ENCODE assay signal across 10 cellular contexts in the genomic region with DNA sequence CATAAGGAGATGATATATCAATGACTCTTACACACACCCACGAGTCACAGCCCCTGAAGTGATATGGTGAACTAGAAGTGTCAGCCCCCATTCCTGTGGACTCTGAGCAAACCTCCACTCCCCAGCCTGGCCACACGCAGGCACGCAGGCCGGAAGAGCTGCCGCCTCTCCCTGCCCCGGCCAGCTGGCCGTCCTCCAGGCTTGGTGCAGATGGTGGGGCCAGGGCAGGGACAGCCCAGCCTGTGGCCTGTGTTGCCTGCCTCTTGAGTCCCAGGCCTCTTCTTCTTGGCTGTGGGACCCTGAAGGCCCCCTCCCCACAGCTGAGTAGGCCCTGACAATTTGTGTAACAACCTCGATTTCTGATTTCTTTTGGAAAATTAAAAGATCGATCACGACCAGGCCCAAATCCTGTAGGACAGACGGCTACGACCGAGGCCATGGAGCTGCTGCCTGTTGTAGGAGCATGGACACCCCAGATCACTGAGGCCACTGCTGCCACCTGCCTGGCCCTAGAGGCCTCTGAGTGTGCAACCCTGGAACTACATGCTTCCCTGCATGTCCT. TPM values are rescaled to one million over a fixed set of nuclear protein-coding genes. Genes with fewer than 3 reads are reported as not detected.
A peak's percentile ranks its signal among the peaks of the same experiment; 100 is the strongest.
DNase-seq lines count a peak whose midpoint lies in the region; ATAC-seq, FAIRE-seq and TF ChIP-seq lines count a peak whose summit lies in the region.
"Had no signal": no experiment of that assay in that cellular context is flagged by ENCODE, and none has a peak within 500 bp of the region (broad histone marks: within the 10 kb centered on the region; RNA-seq: fewer than 3 reads in every experiment).

No MANE protein-coding gene starts in this region.

- H3K4me1 ChIP-seq in kidney (ENCODE audit: control insufficient read depth in 1 of 2, insufficient read depth in 1 of 2, low read depth in 1 of 2, low read length in 2 of 2), result peaks cover 14 to 20% of the 10 kb centered on the region in 2 donors
- peaks cover 29 to 43% (median 39%) of the 10 kb centered on the region in 3 donors for H3K4me1 ChIP-seq in skeletal muscle tissue (ENCODE audit: control insufficient read depth in 3 of 3, insufficient read depth in 3 of 3, low read length in 3 of 3)

- H3K27me3 ChIP-seq in skeletal muscle tissue (ENCODE audit: control insufficient read depth in 3 of 3, insufficient read depth in 3 of 3, low read length in 3 of 3), result no peaks in the 10 kb centered on the region

- H3K27ac ChIP-seq in caudate nucleus (ENCODE audit: low read depth, low read length) (peak overlapping the region; percentile 83), kidney (ENCODE audit: low read depth in 2 of 2, low read length in 2 of 2) (no peak overlapping the region), skeletal muscle tissue (ENCODE audit: low read depth, low read length) (no peak overlapping the region)

- no peaks in the 10 kb centered on the region for H3K9me3 ChIP-seq in kidney (ENCODE audit: control insufficient read depth in 1 of 2, low read length in 2 of 2)
- no peaks in the 10 kb centered on the region for H3K9me3 ChIP-seq in skeletal muscle tissue (ENCODE audit: control insufficient read depth in 3 of 3, low read length in 3 of 3)

- H3K36me3 ChIP-seq in kidney (ENCODE audit: control insufficient read depth in 1 of 2, insufficient read depth in 2 of 2, low read length in 2 of 2), result no peaks in the 10 kb centered on the region
- H3K36me3 ChIP-seq in skeletal muscle tissue (ENCODE audit: control insufficient read depth in 3 of 3, insufficient read depth in 3 of 3, low read length in 3 of 3), result no peaks in the 10 kb centered on the region

- intact Hi-C loops in kidney (cut with DNase I), result no loop called here

- DNase-seq in HT1080 (ENCODE audit: low read depth), result peak; percentile 82
- DNase-seq in caudate nucleus (lab: John Stamatoyannopoulos, UW), result peak in 53 of 61 donors; percentile 25 to 81 (median 51)
- peak; percentile 89 for DNase-seq in kidney
- no peak for DNase-seq in NCI-H69 (lab: John Stamatoyannopoulos, UW)
- no peak for DNase-seq in NCI-H774 (lab: John Stamatoyannopoulos, UW)
- no peak for DNase-seq in GM19239 (ENCODE audit: insufficient read length, low spot score)
- DNase-seq: activated CD8-positive, alpha-beta memory T cell treated with anti-CD3 and anti-CD28 coated beads, Interleukin-2, amount 10 ng/mL, durations not matched to agents 7 days and 5 days had no signal

- no peak for FAIRE-seq in kidney (lab: Jason Lieb, UNC)
- no peak for FAIRE-seq in GM19239 (lab: Jason Lieb, UNC)

- H3K4me3 ChIP-seq in kidney (ENCODE audit: low read length in 2 of 2) (no peak overlapping the region), skeletal muscle tissue (ENCODE audit: low read length in 3 of 3) (no peak overlapping the region)

- no peak for ATAC-seq in GM21786 (IDR thresholded peaks at IDR 0.05; ENCODE audit: unreplicated experiment)
- ATAC-seq: activated CD8-positive, alpha-beta memory T cell treated with anti-CD3 and anti-CD28 coated beads, Interleukin-2, amount 10 ng/mL, durations not matched to agents 7 days and 5 days; naive thymus-derived CD8-positive, alpha-beta T cell had no signal

- no peak for TF ChIP-seq CTCF in kidney (IDR thresholded peaks at IDR 0.05; ENCODE audit: borderline replicate concordance, extremely low read depth, insufficient read depth)

- no peak overlapping the region for H3K9ac ChIP-seq in kidney (ENCODE audit: low read length in 2 of 2)
- H3K9ac ChIP-seq in skeletal muscle tissue (ENCODE audit: low read depth in 1 of 3, low read length in 3 of 3), result peak overlapping the region in 2 of 3 donors; percentile 21 to 45

RNA-seq across cellular contexts. Expression of a gene that starts 10.0 kb away (rescaled TPM):
- 290 and 340 TPM in 2 replicates for total RNA-seq in HT1080 (2014; rRNA removed; shearing (Covaris generic))
- 179 and 190 TPM in 2 replicates for polyA plus RNA-seq in HT1080 (2015; cell fraction: cytosol; rRNA removed)
- polyA plus RNA-seq in HT1080 (2015; cell fraction: nucleus; rRNA removed), result 243 and 291 TPM in 2 replicates
- total RNA-seq in kidney, result 250 TPM
- polyA plus RNA-seq in kidney (ENCODE audit: insufficient read depth, low read depth, low replicate concordance), result 120 TPM
- 79.3 TPM for total RNA-seq in skeletal muscle tissue

Comparison
In these comparisons a context has a peak if more than half of its experiments do, and no peak if none do; other contexts are left out.
1. DNase-seq: peak in HT1080 (single experiment), caudate nucleus (53 of 61) and kidney (single experiment); none in NCI-H69 (single experiment), NCI-H774 (single experiment) and GM19239 (single experiment).
2. H3K9ac ChIP-seq: peak in skeletal muscle tissue (2 of 3); none in kidney (0 of 2).